ENCODE assay signal across 10 cellular contexts in the genomic region with DNA sequence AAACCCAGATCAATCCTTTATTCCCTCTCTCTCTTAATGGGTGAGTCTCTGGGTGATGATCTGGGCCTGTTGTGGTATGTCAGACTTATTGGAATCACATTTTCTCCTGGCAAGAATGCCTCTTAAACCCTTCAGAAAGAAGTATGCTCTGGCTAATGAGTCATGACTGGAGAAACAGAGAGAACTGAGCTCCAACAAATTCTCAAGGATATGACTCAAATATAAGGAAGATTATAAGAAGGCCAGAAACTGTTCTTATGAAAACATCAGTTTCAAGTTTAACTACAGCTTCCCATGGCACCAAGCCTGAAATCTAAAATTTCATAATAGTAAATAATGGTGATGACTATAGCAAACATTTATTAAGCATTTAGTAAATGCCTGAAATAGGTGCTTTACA.
DNase-seq lines count a peak whose midpoint lies in the region; ATAC-seq lines count a peak whose summit lies in the region.
"Had no signal": no experiment of that assay in that cellular context is flagged by ENCODE, and none has a peak within 500 bp of the region (broad histone marks: within the 10 kb centered on the region; RNA-seq: fewer than 3 reads in every experiment).

No MANE protein-coding gene starts in this region.

- peak; percentile 79 for DNase-seq in GM03348 (ENCODE audit: low spot score)
- DNase-seq in adipocyte (ENCODE audit: low read depth): peak; percentile 95
- DNase-seq in glomerular visceral epithelial cell (ENCODE audit: extremely low spot score): peak; percentile 80
- DNase-seq in amygdala (lab: John Stamatoyannopoulos, UW): no peak
- DNase-seq in NCI-H2107 (lab: John Stamatoyannopoulos, UW): no peak
- no peak for DNase-seq in activated naive CD4-positive, alpha-beta T cell treated with anti-CD3 and anti-CD28 coated beads, Interleukin-2, amount 50 U/mL, for 72 hours (ENCODE audit: low spot score in 2 of 2)
- no peak for DNase-seq in GM19240 (ENCODE audit: insufficient read length, low spot score)
- DNase-seq: retina had no signal

- no peaks in the 10 kb centered on the region for H3K36me3 ChIP-seq in adipocyte (ENCODE audit: control insufficient read depth, insufficient read depth, low read length, severe bottlenecking)
- no peaks in the 10 kb centered on the region for H3K36me3 ChIP-seq in skeletal muscle satellite cell (ENCODE audit: insufficient read depth, low read length)

- no peaks in the 10 kb centered on the region for H3K9me3 Mint-ChIP-seq in activated naive CD4-positive, alpha-beta T cell treated with anti-CD3 and anti-CD28 coated beads, Interleukin-2, amount 50 U/mL, for 72 hours
- H3K9me3 Mint-ChIP-seq: activated naive CD4-positive, alpha-beta T cell treated with anti-CD3 and anti-CD28 coated beads, Interleukin-2, amount 50 U/mL, for 24 hours had no signal

- H3K4me2 ChIP-seq in skeletal muscle satellite cell (ENCODE audit: low read length): peak overlapping the region; percentile 55

- H3K9ac ChIP-seq in adipocyte (ENCODE audit: low read length) (peak overlapping the region; percentile 74), skeletal muscle satellite cell (ENCODE audit: low read depth, low read length) (peak overlapping the region; percentile 64)

- no peaks in the 10 kb centered on the region for H3K9me3 ChIP-seq in adipocyte (ENCODE audit: control insufficient read depth, low read length)
- H3K9me3 ChIP-seq in skeletal muscle satellite cell (replicated peaks; ENCODE audit: low read length): no peaks in the 10 kb centered on the region

- no peak overlapping the region for H3K27ac Mint-ChIP-seq in activated naive CD4-positive, alpha-beta T cell treated with anti-CD3 and anti-CD28 coated beads, Interleukin-2, amount 50 U/mL, for 72 hours
- H3K27ac Mint-ChIP-seq: activated naive CD4-positive, alpha-beta T cell treated with anti-CD3 and anti-CD28 coated beads, Interleukin-2, amount 50 U/mL, for 24 hours had no signal

- H3K4me1 ChIP-seq in adipocyte (ENCODE audit: control insufficient read depth, insufficient read depth, low read length) (peaks cover 32% of the 10 kb centered on the region), skeletal muscle satellite cell (ENCODE audit: control insufficient read depth, insufficient read depth, low read length) (peaks cover 22% of the 10 kb centered on the region)

- H3K27me3 ChIP-seq in adipocyte (replicated peaks; ENCODE audit: control insufficient read depth, insufficient read depth, low read length): no peaks in the 10 kb centered on the region
- H3K27me3 ChIP-seq in skeletal muscle satellite cell (ENCODE audit: control insufficient read depth, insufficient read depth, low read length): no peaks in the 10 kb centered on the region

- H3K4me3 ChIP-seq in adipocyte (ENCODE audit: low read length) (peak overlapping the region; percentile 37), skeletal muscle satellite cell (ENCODE audit: low read length) (no peak overlapping the region)

- no peak for ATAC-seq in activated naive CD4-positive, alpha-beta T cell treated with anti-CD3 and anti-CD28 coated beads, Interleukin-2, amount 50 U/mL, for 72 hours

- H3K36me3 Mint-ChIP-seq in activated naive CD4-positive, alpha-beta T cell treated with anti-CD3 and anti-CD28 coated beads, Interleukin-2, amount 50 U/mL, for 72 hours: no peaks in the 10 kb centered on the region
- H3K36me3 Mint-ChIP-seq: activated naive CD4-positive, alpha-beta T cell treated with anti-CD3 and anti-CD28 coated beads, Interleukin-2, amount 50 U/mL, for 24 hours had no signal

Comparison
In these comparisons a context has a peak if more than half of its experiments do, and no peak if none do; other contexts are left out.
1. DNase-seq: peak in GM03348 (single experiment), adipocyte (single experiment) and glomerular visceral epithelial cell (single experiment); none in amygdala (0 of 56), NCI-H2107 (single experiment), activated naive CD4-positive, alpha-beta T cell treated with anti-CD3 and anti-CD28 coated beads, Interleukin-2, amount 50 U/mL, for 72 hours (0 of 2) and GM19240 (single experiment).